Comparison of ENCODE assay signal across 13 cellular contexts in genomic region chr3:6717026-6717943, GRCh38.
DNase-seq lines count a peak whose midpoint lies in the region; ATAC-seq and TF ChIP-seq lines count a peak whose summit lies in the region.
"Had no signal": no experiment of that assay in that cellular context is flagged by ENCODE, and none has a peak within 500 bp of the region (broad histone marks: within the 10 kb centered on the region; RNA-seq: fewer than 3 reads in every experiment).

No MANE protein-coding gene starts in this region.

- DNase-seq in GM19240 (ENCODE audit: insufficient read length, low spot score) (peak; percentile 13), cerebellum (ENCODE audit: low spot score) (no peak), mesendoderm (no peak)
- no peak for DNase-seq in activated T-helper 2 cell treated with anti-CD3 and anti-CD28 coated beads, Interferon-gamma antibody, Interleukin-2, Interleukin-4, amounts not matched to agents 10 μg/mL and 5 μg/mL and 100 μg/mL, durations not matched to agents 14 hours and 24 hours and 36 hours (ENCODE audit: low spot score)
- DNase-seq in CD8-positive, alpha-beta T cell = no peak
- DNase-seq: DMS79 treated with DMSO at 0.1 percent for 48 hours, heart right ventricle, NCI-H1092 had no signal

- TF ChIP-seq EP300 in neural cell (conservative IDR thresholded peaks at IDR 0.05; ENCODE audit: poor library complexity, severe bottlenecking) = no peak

- H3K4me1 Mint-ChIP-seq in activated T-helper 2 cell treated with anti-CD3 and anti-CD28 coated beads, Interferon-gamma antibody, Interleukin-2, Interleukin-4, amounts not matched to agents 10 μg/mL and 5 μg/mL and 100 μg/mL, durations not matched to agents 14 hours and 24 hours and 36 hours (ENCODE audit: low read depth) = no peaks in the 10 kb centered on the region
- H3K4me1 Mint-ChIP-seq in CD8-positive, alpha-beta T cell (ENCODE audit: low read depth) = no peaks in the 10 kb centered on the region
- H3K4me1 Mint-ChIP-seq: activated naive CD4-positive, alpha-beta T cell treated with anti-CD3 and anti-CD28 coated beads, Interleukin-2, amount 50 U/mL, for 24 hours had no signal

- TF ChIP-seq CTCF in neural cell (IDR thresholded peaks at IDR 0.05; ENCODE audit: poor library complexity, severe bottlenecking) = no peak
- no peak for TF ChIP-seq CTCF in CD8-positive, alpha-beta T cell (IDR thresholded peaks at IDR 0.05)

- H2AK5ac ChIP-seq in mesendoderm (ENCODE audit: low read length) = no peak overlapping the region

- no peaks in the 10 kb centered on the region for H4K20me1 ChIP-seq in neural cell (ENCODE audit: insufficient read depth)

- no peak overlapping the region for H3K27ac Mint-ChIP-seq in activated T-helper 2 cell treated with anti-CD3 and anti-CD28 coated beads, Interferon-gamma antibody, Interleukin-2, Interleukin-4, amounts not matched to agents 10 μg/mL and 5 μg/mL and 100 μg/mL, durations not matched to agents 14 hours and 24 hours and 36 hours
- no peak overlapping the region for H3K27ac Mint-ChIP-seq in CD8-positive, alpha-beta T cell
- H3K27ac Mint-ChIP-seq: activated naive CD4-positive, alpha-beta T cell treated with anti-CD3 and anti-CD28 coated beads, Interleukin-2, amount 50 U/mL, for 24 hours had no signal

- H2BK15ac ChIP-seq in mesendoderm (replicated peaks; ENCODE audit: low read depth) = no peak overlapping the region

- H3K36me3 Mint-ChIP-seq in activated T-helper 2 cell treated with anti-CD3 and anti-CD28 coated beads, Interferon-gamma antibody, Interleukin-2, Interleukin-4, amounts not matched to agents 10 μg/mL and 5 μg/mL and 100 μg/mL, durations not matched to agents 14 hours and 24 hours and 36 hours (ENCODE audit: low read depth) = no peaks in the 10 kb centered on the region
- no peaks in the 10 kb centered on the region for H3K36me3 Mint-ChIP-seq in CD8-positive, alpha-beta T cell
- H3K36me3 Mint-ChIP-seq: activated naive CD4-positive, alpha-beta T cell treated with anti-CD3 and anti-CD28 coated beads, Interleukin-2, amount 50 U/mL, for 24 hours had no signal

- H2AFZ ChIP-seq in neural cell (ENCODE audit: low read depth, low read length) = no peak overlapping the region

- no peak overlapping the region for H3K18ac ChIP-seq in mesendoderm (ENCODE audit: low read length)

- H3K4me3 ChIP-seq in neural cell (ENCODE audit: low read length) = peak overlapping the region; percentile 19
- no peak overlapping the region for H3K4me3 ChIP-seq in mesendoderm (ENCODE audit: low read length)
- H3K4me3 ChIP-seq in CD8-positive, alpha-beta T cell (ENCODE audit: low read depth, low read length) = no peak overlapping the region
- H3K4me3 ChIP-seq: heart right ventricle had no signal

- H3K4me1 ChIP-seq in mesendoderm (ENCODE audit: control insufficient read depth, low read depth, low read length) = no peaks in the 10 kb centered on the region
- H3K4me1 ChIP-seq in CD8-positive, alpha-beta T cell (ENCODE audit: insufficient read depth, low read length) = no peaks in the 10 kb centered on the region
- H3K4me1 ChIP-seq: heart right ventricle had no signal

- no peaks in the 10 kb centered on the region for H3K27me3 ChIP-seq in neural cell (ENCODE audit: insufficient read depth, low read depth, low read length)
- H3K27me3 ChIP-seq in mesendoderm (ENCODE audit: insufficient read depth, low read length, poor library complexity) = no peaks in the 10 kb centered on the region
- H3K27me3 ChIP-seq in CD8-positive, alpha-beta T cell (ENCODE audit: insufficient read depth, low read length) = no peaks in the 10 kb centered on the region
- H3K27me3 ChIP-seq: heart right ventricle had no signal

- POLR2A ChIA-PET in CD8-positive, alpha-beta T cell (lab: Charles Lee) = no interaction called here

- no peak overlapping the region for H4K5ac ChIP-seq in mesendoderm (ENCODE audit: low read length)

- H4K8ac ChIP-seq in mesendoderm (ENCODE audit: low read depth, low read length) = no peak overlapping the region

- H3K4me2 ChIP-seq in neural cell (ENCODE audit: low read length) (peak overlapping the region; percentile 20), mesendoderm (ENCODE audit: low read length) (no peak overlapping the region)

- CTCF ChIA-PET in CD8-positive, alpha-beta T cell (lab: Charles Lee) = no interaction called here

- no peak for TF ChIP-seq RAD21 in neural cell (conservative IDR thresholded peaks at IDR 0.05)

- no peaks in the 10 kb centered on the region for H3K27me3 Mint-ChIP-seq in activated T-helper 2 cell treated with anti-CD3 and anti-CD28 coated beads, Interferon-gamma antibody, Interleukin-2, Interleukin-4, amounts not matched to agents 10 μg/mL and 5 μg/mL and 100 μg/mL, durations not matched to agents 14 hours and 24 hours and 36 hours (ENCODE audit: low read depth)
- no peaks in the 10 kb centered on the region for H3K27me3 Mint-ChIP-seq in CD8-positive, alpha-beta T cell (ENCODE audit: low read depth)
- H3K27me3 Mint-ChIP-seq: activated naive CD4-positive, alpha-beta T cell treated with anti-CD3 and anti-CD28 coated beads, Interleukin-2, amount 50 U/mL, for 24 hours had no signal

- H3K27ac ChIP-seq in neural cell (ENCODE audit: low read length) (peak overlapping the region; percentile 51), mesendoderm (ENCODE audit: low read depth, low read length) (no peak overlapping the region)
- H3K27ac ChIP-seq in CD8-positive, alpha-beta T cell (ENCODE audit: low read depth, low read length) = no peak overlapping the region
- H3K27ac ChIP-seq: heart right ventricle had no signal

- peaks cover 5% of the 10 kb centered on the region for H3F3A ChIP-seq in neural cell (ENCODE audit: insufficient read depth, low read length, poor library complexity, severe bottlenecking)

- no peak overlapping the region for H2BK120ac ChIP-seq in mesendoderm (ENCODE audit: low read depth, low read length)

- intact Hi-C loops in activated T-helper 2 cell treated with anti-CD3 and anti-CD28 coated beads, Interferon-gamma antibody, Interleukin-2, Interleukin-4, amounts not matched to agents 10 μg/mL and 5 μg/mL and 100 μg/mL, durations not matched to agents 14 hours and 24 hours and 36 hours (cut with micrococcal nuclease) = no loop called here
- intact Hi-C loops in CD8-positive, alpha-beta T cell (cut with DNase I, micrococcal nuclease) = no loop called here

- H3K9me3 ChIP-seq in neural cell (ENCODE audit: low read length) = no peaks in the 10 kb centered on the region
- no peaks in the 10 kb centered on the region for H3K9me3 ChIP-seq in CD8-positive, alpha-beta T cell (ENCODE audit: low read length)

- no peak overlapping the region for H3K4me3 Mint-ChIP-seq in activated T-helper 2 cell treated with anti-CD3 and anti-CD28 coated beads, Interferon-gamma antibody, Interleukin-2, Interleukin-4, amounts not matched to agents 10 μg/mL and 5 μg/mL and 100 μg/mL, durations not matched to agents 14 hours and 24 hours and 36 hours (ENCODE audit: low read depth)
- H3K4me3 Mint-ChIP-seq in CD8-positive, alpha-beta T cell = no peak overlapping the region
- H3K4me3 Mint-ChIP-seq: activated naive CD4-positive, alpha-beta T cell treated with anti-CD3 and anti-CD28 coated beads, Interleukin-2, amount 50 U/mL, for 24 hours had no signal

- peak; percentile 92 for ATAC-seq in HG02642 (IDR thresholded peaks at IDR 0.05; ENCODE audit: poor library complexity, unreplicated experiment)
- ATAC-seq in HG03457 (IDR thresholded peaks at IDR 0.05; ENCODE audit: unreplicated experiment) = peak; percentile 90
- ATAC-seq in CD8-positive, alpha-beta T cell = no peak
- ATAC-seq: HCT116, heart right ventricle had no signal

- no CpG with 5 or more reads among the region's 6 CpGs for WGBS in mesendoderm (ENCODE audit: extremely low coverage, insufficient coverage, low lambda C conversion rate)

- H3K23ac ChIP-seq in mesendoderm (ENCODE audit: low read length) = no peak overlapping the region

- H3K36me3 ChIP-seq in neural cell (ENCODE audit: insufficient read depth, low read length) (no peaks in the 10 kb centered on the region), mesendoderm (ENCODE audit: control insufficient read depth, insufficient read depth, low read length) (no peaks in the 10 kb centered on the region)
- H3K36me3 ChIP-seq in CD8-positive, alpha-beta T cell (ENCODE audit: insufficient read depth, low read length) = no peaks in the 10 kb centered on the region
- H3K36me3 ChIP-seq: heart right ventricle had no signal

- no peak overlapping the region for H3K56ac ChIP-seq in mesendoderm (ENCODE audit: low read length)

- no peaks in the 10 kb centered on the region for H3K79me1 ChIP-seq in mesendoderm (ENCODE audit: low read length)

- H2BK5ac ChIP-seq in mesendoderm (ENCODE audit: low read length) = no peak overlapping the region

- no peaks in the 10 kb centered on the region for H3K79me2 ChIP-seq in neural cell (replicated peaks; ENCODE audit: insufficient read depth, low read length)
- H3K79me2 ChIP-seq in mesendoderm (ENCODE audit: control insufficient read depth, insufficient read depth, low read length) = no peaks in the 10 kb centered on the region

- H3K9me3 Mint-ChIP-seq in activated T-helper 2 cell treated with anti-CD3 and anti-CD28 coated beads, Interferon-gamma antibody, Interleukin-2, Interleukin-4, amounts not matched to agents 10 μg/mL and 5 μg/mL and 100 μg/mL, durations not matched to agents 14 hours and 24 hours and 36 hours = peaks cover 17% of the 10 kb centered on the region
- peaks cover 2% of the 10 kb centered on the region for H3K9me3 Mint-ChIP-seq in CD8-positive, alpha-beta T cell
- H3K9me3 Mint-ChIP-seq: activated naive CD4-positive, alpha-beta T cell treated with anti-CD3 and anti-CD28 coated beads, Interleukin-2, amount 50 U/mL, for 24 hours had no signal

- H3K9ac ChIP-seq in neural cell (ENCODE audit: low read length) = no peak overlapping the region
- no peak overlapping the region for H3K9ac ChIP-seq in mesendoderm (ENCODE audit: low read length)

- H3K4ac ChIP-seq in mesendoderm (ENCODE audit: low read depth, low read length) = no peak overlapping the region

- H3K9me2 ChIP-seq in neural cell (ENCODE audit: insufficient read depth, low read length) = no peaks in the 10 kb centered on the region

TF ChIP-seq in neural cell, 6 proteins besides CTCF, POLR2A, EP300 and RAD21 (continues in another document):
- no peak for TF ChIP-seq TAF1 (IDR thresholded peaks at IDR 0.05; ENCODE audit: low read depth)
- TF ChIP-seq SMC3 (conservative IDR thresholded peaks at IDR 0.05; ENCODE audit: poor library complexity) = no peak
- TF ChIP-seq MXI1 (conservative IDR thresholded peaks at IDR 0.05; ENCODE audit: poor library complexity, severe bottlenecking) = no peak
